10 cellular contexts compared by ENCODE assay signal in the genomic region with DNA sequence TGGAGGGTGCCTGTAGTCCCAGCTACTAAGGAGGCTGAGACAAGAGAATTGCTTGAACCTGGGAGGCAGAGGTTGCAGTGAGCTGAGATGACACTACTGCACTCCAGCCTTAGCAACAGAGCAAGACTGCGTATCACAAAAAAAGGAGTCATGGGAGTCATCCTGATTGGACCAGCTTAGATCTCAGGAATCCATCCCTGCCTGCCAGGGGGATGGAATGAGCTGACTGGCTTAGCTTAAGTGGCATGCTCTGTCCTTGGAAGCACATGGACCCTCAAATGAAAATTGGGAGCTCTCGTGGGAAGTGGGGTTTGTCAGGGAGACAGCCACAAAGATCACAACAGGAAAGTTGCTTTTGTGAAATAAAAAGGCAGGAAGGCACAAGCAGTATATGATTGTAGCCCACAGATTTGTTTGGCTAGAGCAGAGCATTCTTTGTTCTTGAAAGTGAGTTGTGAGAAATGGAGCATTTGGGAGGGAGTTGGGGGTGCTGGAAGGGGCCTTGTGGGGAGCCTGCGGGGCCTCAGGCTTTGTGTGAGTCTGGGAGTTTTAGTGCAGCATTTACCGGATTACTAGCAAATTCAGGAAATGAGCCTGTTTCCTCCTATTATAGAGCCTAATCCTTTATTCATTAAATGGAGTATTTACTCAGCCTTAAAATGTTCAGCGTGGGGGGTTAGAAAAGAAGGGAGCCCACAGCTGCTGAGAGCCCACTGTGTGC. TPM values are rescaled to one million over a fixed set of nuclear protein-coding genes. Genes with fewer than 3 reads are reported as not detected.
DNase-seq lines count a peak whose midpoint lies in the region; ATAC-seq lines count a peak whose summit lies in the region.
"Had no signal": no experiment of that assay in that cellular context is flagged by ENCODE, and none has a peak within 500 bp of the region (broad histone marks: within the 10 kb centered on the region; RNA-seq: fewer than 3 reads in every experiment).

No MANE protein-coding gene starts in this region.

- intact Hi-C loops in activated T-helper 2 cell treated with anti-CD3 and anti-CD28 coated beads, Interferon-gamma antibody, Interleukin-2, Interleukin-4, amounts not matched to agents 10 μg/mL and 5 μg/mL and 100 μg/mL, durations not matched to agents 14 hours and 24 hours and 36 hours (cut with micrococcal nuclease): loop anchor here (10.0 kb wide), 1 partner anchor 240 kb away; no protein-coding TSS in a partner anchor

- peaks cover 13% of the 10 kb centered on the region; the same call in 1 of the 2 replicates for H3F3A ChIP-seq in GM23248 (ENCODE audit: insufficient read depth)

- H3K9me3 Mint-ChIP-seq in activated T-helper 2 cell treated with anti-CD3 and anti-CD28 coated beads, Interferon-gamma antibody, Interleukin-2, Interleukin-4, amounts not matched to agents 10 μg/mL and 5 μg/mL and 100 μg/mL, durations not matched to agents 14 hours and 24 hours and 36 hours: no peaks in the 10 kb centered on the region

- H3K9me3 ChIP-seq in GM23248 (ENCODE audit: low read depth): no peaks in the 10 kb centered on the region

- in situ Hi-C loops in GM23248 (cut with MboI): no loop called here

- H3K9ac ChIP-seq in GM23248 (no peak overlapping the region), rectal smooth muscle tissue (ENCODE audit: low read length) (no peak overlapping the region)

- H3K4me2 ChIP-seq in GM23248 (ENCODE audit: unreplicated experiment): no peak overlapping the region

- H3K4me3 Mint-ChIP-seq in activated T-helper 2 cell treated with anti-CD3 and anti-CD28 coated beads, Interferon-gamma antibody, Interleukin-2, Interleukin-4, amounts not matched to agents 10 μg/mL and 5 μg/mL and 100 μg/mL, durations not matched to agents 14 hours and 24 hours and 36 hours (ENCODE audit: low read depth): no peak overlapping the region

- WGBS in GM23248 (ENCODE audit: low coverage in 1 of 2, low lambda C conversion rate in 2 of 2, missing lambda C conversion rate in 2 of 2), 2 experiments: 93 to 98% methylated on average over 5 of the region's 5 CpGs

- H3K36me3 Mint-ChIP-seq in activated T-helper 2 cell treated with anti-CD3 and anti-CD28 coated beads, Interferon-gamma antibody, Interleukin-2, Interleukin-4, amounts not matched to agents 10 μg/mL and 5 μg/mL and 100 μg/mL, durations not matched to agents 14 hours and 24 hours and 36 hours (ENCODE audit: low read depth): peaks cover 62% of the 10 kb centered on the region

- ATAC-seq in GM21723 (IDR thresholded peaks at IDR 0.05; ENCODE audit: unreplicated experiment): no peak
- ATAC-seq in esophagus mucosa: no peak

- no peak overlapping the region for H2AFZ ChIP-seq in GM23248

- H4K20me1 ChIP-seq in GM23248 (ENCODE audit: insufficient read depth): no peaks in the 10 kb centered on the region

- peaks cover 3% of the 10 kb centered on the region for H3K4me1 ChIP-seq in GM23248 (ENCODE audit: insufficient read depth)
- H3K4me1 ChIP-seq in rectal smooth muscle tissue (ENCODE audit: control insufficient read depth, insufficient read depth, low read length): peaks cover 16% of the 10 kb centered on the region

- H3K36me3 ChIP-seq in GM23248 (ENCODE audit: low read depth) (no peaks in the 10 kb centered on the region), rectal smooth muscle tissue (ENCODE audit: control insufficient read depth, insufficient read depth, low read length) (peaks cover 16% of the 10 kb centered on the region)

- H3K27me3 ChIP-seq in GM23248 (replicated peaks; ENCODE audit: insufficient read depth) (no peaks in the 10 kb centered on the region), rectal smooth muscle tissue (ENCODE audit: control insufficient read depth, insufficient read depth, low read length) (peaks cover 2% of the 10 kb centered on the region)

- H3K27ac ChIP-seq in GM23248: no peak overlapping the region
- peak overlapping the region; percentile 17 for H3K27ac ChIP-seq in rectal smooth muscle tissue (ENCODE audit: low read depth, low read length)

- peak overlapping the region; percentile 54 for H3K27ac Mint-ChIP-seq in activated T-helper 2 cell treated with anti-CD3 and anti-CD28 coated beads, Interferon-gamma antibody, Interleukin-2, Interleukin-4, amounts not matched to agents 10 μg/mL and 5 μg/mL and 100 μg/mL, durations not matched to agents 14 hours and 24 hours and 36 hours

- no peaks in the 10 kb centered on the region for H3K79me2 ChIP-seq in GM23248 (ENCODE audit: insufficient read depth)

- H3K4me3 ChIP-seq in GM23248 (no peak overlapping the region), rectal smooth muscle tissue (ENCODE audit: low read length) (no peak overlapping the region)

- H3K4me1 Mint-ChIP-seq in activated T-helper 2 cell treated with anti-CD3 and anti-CD28 coated beads, Interferon-gamma antibody, Interleukin-2, Interleukin-4, amounts not matched to agents 10 μg/mL and 5 μg/mL and 100 μg/mL, durations not matched to agents 14 hours and 24 hours and 36 hours (ENCODE audit: low read depth): peaks cover 61% of the 10 kb centered on the region

- no peaks in the 10 kb centered on the region for H3K9me2 ChIP-seq in GM23248 (ENCODE audit: insufficient read depth)

- DNase-seq in GM23248 (peak; percentile 56), fibroblast of the conjunctiva (ENCODE audit: low read depth) (peak; percentile 32), D341Med (ENCODE audit: low spot score) (no peak)
- no peak for DNase-seq in activated T-helper 2 cell treated with anti-CD3 and anti-CD28 coated beads, Interferon-gamma antibody, Interleukin-2, Interleukin-4, amounts not matched to agents 10 μg/mL and 5 μg/mL and 100 μg/mL, durations not matched to agents 14 hours and 24 hours and 36 hours (ENCODE audit: low spot score)
- no peak for DNase-seq in activated CD4-positive, alpha-beta T cell treated with anti-CD3 and anti-CD28 coated beads for 4 hours
- DNase-seq: NCI-H345, nucleus accumbens had no signal

- no peaks in the 10 kb centered on the region for H3K27me3 Mint-ChIP-seq in activated T-helper 2 cell treated with anti-CD3 and anti-CD28 coated beads, Interferon-gamma antibody, Interleukin-2, Interleukin-4, amounts not matched to agents 10 μg/mL and 5 μg/mL and 100 μg/mL, durations not matched to agents 14 hours and 24 hours and 36 hours (ENCODE audit: low read depth)

RNA-seq across cellular contexts. Expression of a gene that starts 30.7 kb away (rescaled TPM):
- 15.2 and 28.5 TPM in 2 replicates for total RNA-seq in GM23248 (2014; rRNA removed; shearing (Covaris generic))
- polyA plus RNA-seq in GM23248 (2016; fragmentation: Nextera tagmentation; extraction: Ambion mirVana): 15.7 and 17.1 TPM in 2 replicates
- 48.5 and 52.1 TPM in 2 replicates for total RNA-seq in activated T-helper 2 cell treated with anti-CD3 and anti-CD28 coated beads, Interferon-gamma antibody, Interleukin-2, Interleukin-4, amounts not matched to agents 10 μg/mL and 5 μg/mL and 100 μg/mL, durations not matched to agents 14 hours and 24 hours and 36 hours
- total RNA-seq in esophagus mucosa: 21.8 TPM

Comparison
In these comparisons a context has a peak if more than half of its experiments do, and no peak if none do; other contexts are left out.
1. DNase-seq: peak in GM23248 (single experiment) and fibroblast of the conjunctiva (single experiment); none in activated T-helper 2 cell treated with anti-CD3 and anti-CD28 coated beads, Interferon-gamma antibody, Interleukin-2, Interleukin-4, amounts not matched to agents 10 μg/mL and 5 μg/mL and 100 μg/mL, durations not matched to agents 14 hours and 24 hours and 36 hours (single experiment), activated CD4-positive, alpha-beta T cell treated with anti-CD3 and anti-CD28 coated beads for 4 hours (0 of 2) and D341Med (single experiment).